17 cellular contexts compared by ENCODE assay signal in genomic region chr3:194928183-194928736, GRCh38.
DNase-seq lines count a peak whose midpoint lies in the region; ATAC-seq and TF ChIP-seq lines count a peak whose summit lies in the region.
"Had no signal": no experiment of that assay in that cellular context is flagged by ENCODE, and none has a peak within 500 bp of the region (broad histone marks: within the 10 kb centered on the region; RNA-seq: fewer than 3 reads in every experiment).

No MANE protein-coding gene starts in this region.

- H2AK5ac ChIP-seq in mesenchymal stem cell (ENCODE audit: low read length, severe bottlenecking): no peak overlapping the region

- BruUV-seq in HCT116 (replicated peaks; lab: Mats Ljungman, UMichigan): no TSS peak
- no TSS peak for BruUV-seq in mammary epithelial cell (replicated peaks; lab: Mats Ljungman, UMichigan)

- H3K4me3 ChIP-seq in HCT116 (replicated peaks in 1 of 2; ENCODE audit: low read depth in 1 of 2, low read length in 2 of 2) (no peak overlapping the region), mammary epithelial cell (replicated peaks in 1 of 3; ENCODE audit: insufficient read depth in 1 of 3, low read depth in 2 of 3, low read length in 3 of 3) (no peak overlapping the region), mesenchymal stem cell (ENCODE audit: insufficient read depth in 1 of 2, low read depth in 1 of 2, low read length in 2 of 2) (no peak overlapping the region), upper lobe of right lung (no peak overlapping the region)
- H3K4me3 ChIP-seq: BLaER1, dorsolateral prefrontal cortex, pancreas, upper lobe of left lung had no signal

- H3K27ac ChIP-seq in HCT116 (ENCODE audit: low read depth, low read length) (no peak overlapping the region), mammary epithelial cell (ENCODE audit: insufficient read depth, low read depth, low read length) (no peak overlapping the region), mesenchymal stem cell (ENCODE audit: low read length, poor library complexity, severe bottlenecking) (no peak overlapping the region), upper lobe of right lung (no peak overlapping the region)
- H3K27ac ChIP-seq: BLaER1, dorsolateral prefrontal cortex, pancreas had no signal

- peak overlapping the region; percentile 28 for H4K8ac ChIP-seq in mesenchymal stem cell (ENCODE audit: low read length)

- H3K18ac ChIP-seq in mesenchymal stem cell (ENCODE audit: low read depth in 1 of 2, low read length in 2 of 2): peak overlapping the region; percentile 80 to 93

- RAD21 ChIA-PET in HCT116 (lab: Charles Lee; ENCODE audit: low non-redundant PET in 1 of 2, low total read pairs in 2 of 2, uncharacterized antibody in 2 of 2, unreplicated experiment in 2 of 2): no interaction called here

- dilution Hi-C loops in mammary epithelial cell (cut with HindIII; ENCODE audit: low sequenced_read_pairs): no loop called here

- POLR2A ChIA-PET in HCT116 (lab: Charles Lee): no interaction called here

- CTCF ChIA-PET in HCT116 (lab: Charles Lee): no interaction called here
- CTCF ChIA-PET in mammary epithelial cell (lab: Charles Lee; ENCODE audit: low non-redundant PET): no interaction called here
- CTCF ChIA-PET in activated naive CD4-positive, alpha-beta T cell treated with anti-CD3 and anti-CD28 coated beads, Interleukin-2, amount 10 ng/mL, durations not matched to agents 7 days and 5 days (lab: Charles Lee): no interaction called here

- H4K20me1 ChIP-seq in HCT116 (ENCODE audit: insufficient read depth) (no peaks in the 10 kb centered on the region), mammary epithelial cell (ENCODE audit: insufficient read depth, low read length) (no peaks in the 10 kb centered on the region)
- H4K20me1 ChIP-seq: BLaER1 had no signal

- H3K4me1 ChIP-seq in HCT116 (ENCODE audit: control insufficient read depth in 1 of 2, insufficient read depth in 2 of 2, low read length in 2 of 2) (no peaks in the 10 kb centered on the region), mammary epithelial cell (ENCODE audit: insufficient read depth, low read length) (peaks cover 10% of the 10 kb centered on the region), mesenchymal stem cell (ENCODE audit: control insufficient read depth, insufficient read depth, low read depth, low read length) (peaks cover 3% of the 10 kb centered on the region), upper lobe of right lung (peaks cover 38% of the 10 kb centered on the region)

- H3K9me3 ChIP-seq in HCT116 (ENCODE audit: control insufficient read depth in 1 of 2, insufficient read depth in 1 of 2, low read depth in 1 of 2, low read length in 2 of 2) (no peaks in the 10 kb centered on the region; a peak in 1 of 4 replicates), mammary epithelial cell (replicated peaks; ENCODE audit: insufficient read depth, low read length) (no peaks in the 10 kb centered on the region), mesenchymal stem cell (ENCODE audit: control insufficient read depth, low read length) (peaks cover 7% of the 10 kb centered on the region), upper lobe of right lung (no peaks in the 10 kb centered on the region)
- H3K9me3 ChIP-seq: pancreas, upper lobe of left lung had no signal

- DNase-seq in AG08395 (ENCODE audit: low spot score) (peak; percentile 35), HCT116 (ENCODE audit: low read depth, low spot score) (no peak), mammary epithelial cell (peak; percentile 14), mesenchymal stem cell (peak; percentile 74), upper lobe of right lung (no peak)
- DNase-seq in activated naive CD4-positive, alpha-beta T cell treated with anti-CD3 and anti-CD28 coated beads, Interleukin-2, amount 10 ng/mL, durations not matched to agents 7 days and 5 days: no peak
- DNase-seq: activated T-cell treated with anti-CD3 and anti-CD28 coated beads, Interleukin-2, amount 50 U/mL, for 4 hours; amniotic stem cell; dorsolateral prefrontal cortex; KG1; NCI-H1436 treated with DMSO at 0.1 percent for 48 hours; pancreas; upper lobe of left lung had no signal

- no peaks in the 10 kb centered on the region for H3K36me3 ChIP-seq in HCT116 (ENCODE audit: control insufficient read depth in 1 of 2, insufficient read depth in 2 of 2, low read length in 2 of 2)
- no peaks in the 10 kb centered on the region for H3K36me3 ChIP-seq in mammary epithelial cell (ENCODE audit: insufficient read depth, low read length)
- H3K36me3 ChIP-seq in mesenchymal stem cell (ENCODE audit: control insufficient read depth in 1 of 2, insufficient read depth in 2 of 2, low read depth in 1 of 2, low read length in 2 of 2): no peaks in the 10 kb centered on the region
- H3K36me3 ChIP-seq in upper lobe of right lung: no peaks in the 10 kb centered on the region
- H3K36me3 ChIP-seq: BLaER1, pancreas, upper lobe of left lung had no signal

- no peaks in the 10 kb centered on the region for H3K36me3 Mint-ChIP-seq in activated naive CD4-positive, alpha-beta T cell treated with anti-CD3 and anti-CD28 coated beads, Interleukin-2, amount 10 ng/mL, durations not matched to agents 7 days and 5 days

- peaks cover 27% of the 10 kb centered on the region for H3K27me3 Mint-ChIP-seq in activated naive CD4-positive, alpha-beta T cell treated with anti-CD3 and anti-CD28 coated beads, Interleukin-2, amount 10 ng/mL, durations not matched to agents 7 days and 5 days

- no peak for TF ChIP-seq POLR2A in HCT116 (IDR thresholded peaks at IDR 0.05; ENCODE audit: borderline replicate concordance, extremely low read depth, insufficient read depth, insufficient read length)

- no peaks in the 10 kb centered on the region for H3K9me2 ChIP-seq in HCT116 (ENCODE audit: insufficient read depth)

- TF ChIP-seq RAD21 in HCT116 (IDR thresholded peaks at IDR 0.05; ENCODE audit: low read depth): no peak

- H3K9me3 Mint-ChIP-seq in activated naive CD4-positive, alpha-beta T cell treated with anti-CD3 and anti-CD28 coated beads, Interleukin-2, amount 10 ng/mL, durations not matched to agents 7 days and 5 days: no peaks in the 10 kb centered on the region
- H3K9me3 Mint-ChIP-seq: activated T-cell treated with anti-CD3 and anti-CD28 coated beads, Interleukin-2, amount 50 U/mL, for 4 hours had no signal

- no peaks in the 10 kb centered on the region for H3K4me1 Mint-ChIP-seq in activated naive CD4-positive, alpha-beta T cell treated with anti-CD3 and anti-CD28 coated beads, Interleukin-2, amount 10 ng/mL, durations not matched to agents 7 days and 5 days

- in situ Hi-C loops in mammary epithelial cell (cut with MboI; ENCODE audit: low sequenced_read_pairs in 2 of 2): loop anchor here in 1 of 2 donors (25.0 kb wide), 1 partner anchor 241 kb away; the partner anchor contains the start of gene FAM43A

- peak overlapping the region in 1 of 2 experiments; percentile 69 for H2BK12ac ChIP-seq in mesenchymal stem cell (ENCODE audit: low read length in 2 of 2)

- no peak for ATAC-seq in HCT116
- ATAC-seq in upper lobe of right lung: no peak
- ATAC-seq in HG02623 (IDR thresholded peaks at IDR 0.05; ENCODE audit: unreplicated experiment): no peak
- ATAC-seq in HG03342 (IDR thresholded peaks at IDR 0.05; ENCODE audit: unreplicated experiment): no peak
- ATAC-seq: activated CD4-positive, CD25-positive, alpha-beta regulatory T cell treated with anti-CD3 and anti-CD28 coated beads, Interleukin-2, amount 50 U/mL, for 24 hours; activated T-cell treated with anti-CD3 and anti-CD28 coated beads, Interleukin-2, amount 50 U/mL, for 4 hours had no signal

- H3K79me1 ChIP-seq in mesenchymal stem cell (replicated peaks; ENCODE audit: low read length, poor library complexity, severe bottlenecking): no peaks in the 10 kb centered on the region

- TF ChIP-seq CTCF in HCT116 (IDR thresholded peaks at IDR 0.05 in 2 of 3, conservative IDR thresholded peaks at IDR 0.05 in 1 of 3; ENCODE audit: borderline replicate concordance in 1 of 3, insufficient read depth in 1 of 3, low read depth in 2 of 3, low read length in 2 of 3): no peak
- TF ChIP-seq CTCF in mammary epithelial cell (conservative IDR thresholded peaks at IDR 0.05 in 1 of 2, IDR thresholded peaks at IDR 0.05 in 1 of 2; ENCODE audit: extremely low read depth in 1 of 2, insufficient read depth in 1 of 2, low read depth in 1 of 2, low read length in 2 of 2): no peak
- no peak for TF ChIP-seq CTCF in upper lobe of right lung (IDR thresholded peaks at IDR 0.05)

- H2BK120ac ChIP-seq in mesenchymal stem cell (ENCODE audit: low read depth, low read length): no peak overlapping the region

- H2BK5ac ChIP-seq in mesenchymal stem cell (ENCODE audit: low read depth, low read length, poor library complexity, severe bottlenecking): no peak overlapping the region

- no peak overlapping the region for H4K91ac ChIP-seq in mesenchymal stem cell (ENCODE audit: low read length)

- H3K79me2 ChIP-seq in HCT116 (ENCODE audit: insufficient read depth, low read length): no peaks in the 10 kb centered on the region
- no peaks in the 10 kb centered on the region for H3K79me2 ChIP-seq in mammary epithelial cell (ENCODE audit: insufficient read depth, low read length)

- H3K27ac Mint-ChIP-seq in activated naive CD4-positive, alpha-beta T cell treated with anti-CD3 and anti-CD28 coated beads, Interleukin-2, amount 10 ng/mL, durations not matched to agents 7 days and 5 days: no peak overlapping the region

- no peak overlapping the region for H3K9ac ChIP-seq in HCT116 (ENCODE audit: low read length)
- H3K9ac ChIP-seq in mammary epithelial cell (ENCODE audit: insufficient read depth, low read length): no peak overlapping the region
- no peak overlapping the region for H3K9ac ChIP-seq in mesenchymal stem cell (ENCODE audit: low read length)
- H3K9ac ChIP-seq: BLaER1 had no signal

- H2AFZ ChIP-seq in HCT116 (ENCODE audit: low read depth, low read length, poor library complexity, severe bottlenecking): peak overlapping the region; percentile 69
- peak overlapping the region; percentile 31 for H2AFZ ChIP-seq in mammary epithelial cell (ENCODE audit: low read depth, low read length)
- no peak overlapping the region for H2AFZ ChIP-seq in mesenchymal stem cell (ENCODE audit: low read depth, low read length)

- H3K23ac ChIP-seq in mesenchymal stem cell (ENCODE audit: low read length in 2 of 2): no peak overlapping the region

- WGBS in mammary epithelial cell (ENCODE audit: low coverage, missing lambda C conversion rate): 52% methylated on average over 2 of the region's 2 CpGs
- 65% methylated on average over 1 of the region's 2 CpGs for WGBS in mesenchymal stem cell

- H2BK15ac ChIP-seq in mesenchymal stem cell (ENCODE audit: low read depth, poor library complexity, severe bottlenecking): no peak overlapping the region

- H3K27me3 ChIP-seq in HCT116 (ENCODE audit: insufficient read depth, low read length) (no peaks in the 10 kb centered on the region), mammary epithelial cell (ENCODE audit: insufficient read depth, low read length) (no peaks in the 10 kb centered on the region), mesenchymal stem cell (ENCODE audit: control insufficient read depth in 1 of 2, insufficient read depth in 1 of 2, low read length in 2 of 2) (peaks cover 0 to 7% of the 10 kb centered on the region in 2 experiments), upper lobe of right lung (no peaks in the 10 kb centered on the region)
- H3K27me3 ChIP-seq: BLaER1, pancreas, upper lobe of left lung had no signal

- intact Hi-C loops in HCT116 (cut with micrococcal nuclease) (no loop called here), mammary epithelial cell (cut with micrococcal nuclease) (no loop called here), upper lobe of right lung (cut with DNase I) (no loop called here)

- no peak overlapping the region for H3K4me2 ChIP-seq in HCT116 (ENCODE audit: low read length)
- H3K4me2 ChIP-seq in mammary epithelial cell (ENCODE audit: insufficient read depth, low read depth, low read length): no peak overlapping the region
- no peak overlapping the region for H3K4me2 ChIP-seq in mesenchymal stem cell (ENCODE audit: low read length, poor library complexity, severe bottlenecking)

- no peak overlapping the region for H3K4ac ChIP-seq in mesenchymal stem cell (ENCODE audit: low read depth in 1 of 2, low read length in 2 of 2)

- no peak overlapping the region for H3K4me3 Mint-ChIP-seq in activated naive CD4-positive, alpha-beta T cell treated with anti-CD3 and anti-CD28 coated beads, Interleukin-2, amount 10 ng/mL, durations not matched to agents 7 days and 5 days
- H3K4me3 Mint-ChIP-seq: activated T-cell treated with anti-CD3 and anti-CD28 coated beads, Interleukin-2, amount 50 U/mL, for 4 hours had no signal

- no peak overlapping the region for H3K14ac ChIP-seq in mesenchymal stem cell (ENCODE audit: low read length in 2 of 2)

Comparison
In these comparisons a context has a peak if more than half of its experiments do, and no peak if none do; other contexts are left out.
1. DNase-seq: peak in AG08395 (single experiment), mammary epithelial cell (single experiment) and mesenchymal stem cell (single experiment); none in HCT116 (single experiment), upper lobe of right lung (single experiment) and activated naive CD4-positive, alpha-beta T cell treated with anti-CD3 and anti-CD28 coated beads, Interleukin-2, amount 10 ng/mL, durations not matched to agents 7 days and 5 days (single experiment).